In the genomic region with DNA sequence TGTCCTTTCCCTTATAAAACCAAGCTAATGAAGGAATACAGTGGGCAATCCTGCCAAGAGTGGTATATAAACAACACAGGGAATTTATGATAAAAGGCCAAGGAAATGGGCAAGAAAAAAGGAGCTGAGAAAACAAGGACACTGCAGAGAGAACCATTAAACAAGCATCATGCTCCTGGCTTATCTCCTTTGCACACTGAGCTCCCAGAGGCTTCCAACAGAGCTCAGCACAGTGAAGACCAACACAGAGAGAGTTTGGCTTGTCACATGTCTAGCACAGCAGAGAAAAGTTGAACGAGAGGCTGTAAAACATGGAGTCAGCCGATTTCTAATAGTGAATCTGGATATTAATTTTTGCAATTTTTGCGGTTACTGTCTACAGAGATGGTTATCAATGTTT, we compare ENCODE assay signal across 1 cellular context.
TF ChIP-seq lines count a peak whose summit lies in the region.

No MANE protein-coding gene starts in this region.

TF ChIP-seq in HEK293, 187 proteins besides CTCF, POLR2A, EP300 and RAD21 (continued from another document):
- TF ChIP-seq, protein P1, sequence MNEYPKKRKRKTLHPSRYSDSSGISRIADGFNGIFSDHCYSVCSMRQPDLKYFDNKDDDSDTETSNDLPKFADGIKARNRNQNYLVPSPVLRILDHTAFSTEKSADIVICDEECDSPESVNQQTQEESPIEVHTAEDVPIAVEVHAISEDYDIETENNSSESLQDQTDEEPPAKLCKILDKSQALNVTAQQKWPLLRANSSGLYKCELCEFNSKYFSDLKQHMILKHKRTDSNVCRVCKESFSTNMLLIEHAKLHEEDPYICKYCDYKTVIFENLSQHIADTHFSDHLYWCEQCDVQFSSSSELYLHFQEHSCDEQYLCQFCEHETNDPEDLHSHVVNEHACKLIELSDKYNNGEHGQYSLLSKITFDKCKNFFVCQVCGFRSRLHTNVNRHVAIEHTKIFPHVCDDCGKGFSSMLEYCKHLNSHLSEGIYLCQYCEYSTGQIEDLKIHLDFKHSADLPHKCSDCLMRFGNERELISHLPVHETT (tag by site-specific recombination; IDR thresholded peaks at IDR 0.05) = no peak
- TF ChIP-seq FEZF1 (tag by site-specific recombination; IDR thresholded peaks at IDR 0.05) (peak; percentile 68; the same call in 1 of the 2 replicates), OSR2 (tag by site-specific recombination; IDR thresholded peaks at IDR 0.05) (no peak), ZNF174 (tag by site-specific recombination; IDR thresholded peaks at IDR 0.05) (no peak), ZSCAN23 (tag by site-specific recombination; IDR thresholded peaks at IDR 0.05) (no peak), ZIC2 (tag by site-specific recombination; IDR thresholded peaks at IDR 0.05) (peak; percentile 98), ZNF792 (tag by site-specific recombination; IDR thresholded peaks at IDR 0.05) (no peak), ZNF335 (tag by site-specific recombination; conservative IDR thresholded peaks at IDR 0.05) (no peak), ZNF148 (tag by site-specific recombination; IDR thresholded peaks at IDR 0.05; ENCODE audit: borderline replicate concordance) (no peak), IKZF3 (tag by site-specific recombination; IDR thresholded peaks at IDR 0.05) (no peak), ZBTB48 (tag by site-specific recombination; IDR thresholded peaks at IDR 0.05) (no peak), ZNF423 (tag by site-specific recombination; IDR thresholded peaks at IDR 0.05) (0 out of 2 replicates have a peak, but pooled peaks have one; percentile 14), ZNF623 (tag by site-specific recombination; IDR thresholded peaks at IDR 0.05) (no peak), ZEB2 (tag by site-specific recombination; IDR thresholded peaks at IDR 0.05) (no peak)
- TF ChIP-seq, protein P2, sequence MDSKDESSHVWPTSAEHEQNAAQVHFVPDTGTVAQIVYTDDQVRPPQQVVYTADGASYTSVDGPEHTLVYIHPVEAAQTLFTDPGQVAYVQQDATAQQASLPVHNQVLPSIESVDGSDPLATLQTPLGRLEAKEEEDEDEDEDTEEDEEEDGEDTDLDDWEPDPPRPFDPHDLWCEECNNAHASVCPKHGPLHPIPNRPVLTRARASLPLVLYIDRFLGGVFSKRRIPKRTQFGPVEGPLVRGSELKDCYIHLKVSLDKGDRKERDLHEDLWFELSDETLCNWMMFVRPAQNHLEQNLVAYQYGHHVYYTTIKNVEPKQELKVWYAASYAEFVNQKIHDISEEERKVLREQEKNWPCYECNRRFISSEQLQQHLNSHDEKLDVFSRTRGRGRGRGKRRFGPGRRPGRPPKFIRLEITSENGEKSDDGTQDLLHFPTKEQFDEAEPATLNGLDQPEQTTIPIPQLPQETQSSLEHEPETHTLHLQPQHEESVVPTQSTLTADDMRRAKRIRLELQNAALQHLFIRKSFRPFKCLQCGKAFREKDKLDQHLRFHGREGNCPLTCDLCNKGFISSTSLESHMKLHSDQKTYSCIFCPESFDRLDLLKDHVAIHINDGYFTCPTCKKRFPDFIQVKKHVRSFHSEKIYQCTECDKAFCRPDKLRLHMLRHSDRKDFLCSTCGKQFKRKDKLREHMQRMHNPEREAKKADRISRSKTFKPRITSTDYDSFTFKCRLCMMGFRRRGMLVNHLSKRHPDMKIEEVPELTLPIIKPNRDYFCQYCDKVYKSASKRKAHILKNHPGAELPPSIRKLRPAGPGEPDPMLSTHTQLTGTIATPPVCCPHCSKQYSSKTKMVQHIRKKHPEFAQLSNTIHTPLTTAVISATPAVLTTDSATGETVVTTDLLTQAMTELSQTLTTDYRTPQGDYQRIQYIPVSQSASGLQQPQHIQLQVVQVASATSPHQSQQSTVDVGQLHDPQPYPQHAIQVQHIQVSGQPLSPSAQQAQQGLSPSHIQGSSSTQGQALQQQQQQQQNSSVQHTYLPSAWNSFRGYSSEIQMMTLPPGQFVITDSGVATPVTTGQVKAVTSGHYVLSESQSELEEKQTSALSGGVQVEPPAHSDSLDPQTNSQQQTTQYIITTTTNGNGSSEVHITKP (tag by site-specific recombination; IDR thresholded peaks at IDR 0.05) = no peak
- TF ChIP-seq, protein P3, sequence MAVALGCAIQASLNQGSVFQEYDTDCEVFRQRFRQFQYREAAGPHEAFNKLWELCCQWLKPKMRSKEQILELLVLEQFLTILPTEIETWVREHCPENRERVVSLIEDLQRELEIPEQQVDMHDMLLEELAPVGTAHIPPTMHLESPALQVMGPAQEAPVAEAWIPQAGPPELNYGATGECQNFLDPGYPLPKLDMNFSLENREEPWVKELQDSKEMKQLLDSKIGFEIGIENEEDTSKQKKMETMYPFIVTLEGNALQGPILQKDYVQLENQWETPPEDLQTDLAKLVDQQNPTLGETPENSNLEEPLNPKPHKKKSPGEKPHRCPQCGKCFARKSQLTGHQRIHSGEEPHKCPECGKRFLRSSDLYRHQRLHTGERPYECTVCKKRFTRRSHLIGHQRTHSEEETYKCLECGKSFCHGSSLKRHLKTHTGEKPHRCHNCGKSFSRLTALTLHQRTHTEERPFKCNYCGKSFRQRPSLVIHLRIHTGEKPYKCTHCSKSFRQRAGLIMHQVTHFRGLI (tag by site-specific recombination; IDR thresholded peaks at IDR 0.05) = no peak
